ENCODE assay signal across 15 cellular contexts in genomic region chr1:232110281-232111090, GRCh38.
DNase-seq lines count a peak whose midpoint lies in the region; ATAC-seq and TF ChIP-seq lines count a peak whose summit lies in the region.
"Had no signal": no experiment of that assay in that cellular context is flagged by ENCODE, and none has a peak within 500 bp of the region (broad histone marks: within the 10 kb centered on the region; RNA-seq: fewer than 3 reads in every experiment).

No MANE protein-coding gene starts in this region.

- no peak for ATAC-seq in HG02763 (IDR thresholded peaks at IDR 0.05; ENCODE audit: unreplicated experiment)
- ATAC-seq in activated T-cell treated with anti-CD3 and anti-CD28 coated beads, Interleukin-2, amount 50 U/mL, for 4 hours = no peak
- ATAC-seq: activated CD4-positive, CD25-positive, alpha-beta regulatory T cell treated with anti-CD3 and anti-CD28 coated beads, Interleukin-2, amount 50 U/mL, for 24 hours had no signal

- TF ChIP-seq CTCF in neural crest cell (conservative IDR thresholded peaks at IDR 0.05) = no peak

- H3K36me3 Mint-ChIP-seq in neural crest cell (ENCODE audit: low read depth) = no peaks in the 10 kb centered on the region
- H3K36me3 Mint-ChIP-seq in activated T-cell treated with anti-CD3 and anti-CD28 coated beads, Interleukin-2, amount 50 U/mL, for 4 hours (ENCODE audit: insufficient read depth) = no peaks in the 10 kb centered on the region
- H3K36me3 Mint-ChIP-seq: CD4-positive, CD25-positive, alpha-beta regulatory T cell had no signal

- H3K4me1 Mint-ChIP-seq in neural crest cell = peaks cover 28% of the 10 kb centered on the region
- H3K4me1 Mint-ChIP-seq in activated T-cell treated with anti-CD3 and anti-CD28 coated beads, Interleukin-2, amount 50 U/mL, for 4 hours (ENCODE audit: low read depth) = no peaks in the 10 kb centered on the region
- H3K4me1 Mint-ChIP-seq: CD4-positive, CD25-positive, alpha-beta regulatory T cell had no signal

- no peak overlapping the region for H3K27ac Mint-ChIP-seq in neural crest cell (ENCODE audit: unreplicated experiment)
- H3K27ac Mint-ChIP-seq: CD4-positive, CD25-positive, alpha-beta regulatory T cell had no signal

- DNase-seq in ELF-1 (ENCODE audit: low read depth, low spot score) (peak; percentile 78), RPMI7951 (ENCODE audit: low read depth) (peak; percentile 92), fibroblast of the conjunctiva (ENCODE audit: low read depth) (peak; percentile 60), neural crest cell (ENCODE audit: low read depth, low spot score) (peak; percentile 3), SW480 (ENCODE audit: low spot score) (no peak), NCI-H2196 (lab: John Stamatoyannopoulos, UW; ENCODE audit: unreplicated experiment) (no peak)
- no peak for DNase-seq in activated T-cell treated with anti-CD3 and anti-CD28 coated beads, Interleukin-2, amount 50 U/mL, for 4 hours
- DNase-seq: CD4-positive, CD25-positive, alpha-beta regulatory T cell; erythroblast; left cardiac atrium; NCI-H82; stimulated activated CD4-positive, alpha-beta T cell treated with anti-CD3 and anti-CD28 coated beads, Interleukin-2, amount 100 ng/mL, for 24 hours; stimulated activated naive CD4-positive, alpha-beta T cell had no signal

- no peaks in the 10 kb centered on the region for H3K27me3 Mint-ChIP-seq in neural crest cell (ENCODE audit: low read depth)
- H3K27me3 Mint-ChIP-seq in activated T-cell treated with anti-CD3 and anti-CD28 coated beads, Interleukin-2, amount 50 U/mL, for 4 hours (ENCODE audit: low read depth) = peaks cover 15% of the 10 kb centered on the region

- no peak overlapping the region for H3K4me3 Mint-ChIP-seq in neural crest cell
- no peak overlapping the region for H3K4me3 Mint-ChIP-seq in activated T-cell treated with anti-CD3 and anti-CD28 coated beads, Interleukin-2, amount 50 U/mL, for 4 hours
- H3K4me3 Mint-ChIP-seq: CD4-positive, CD25-positive, alpha-beta regulatory T cell had no signal

- no peaks in the 10 kb centered on the region for H3K9me3 Mint-ChIP-seq in neural crest cell
- no peaks in the 10 kb centered on the region for H3K9me3 Mint-ChIP-seq in activated T-cell treated with anti-CD3 and anti-CD28 coated beads, Interleukin-2, amount 50 U/mL, for 4 hours

Comparison
In these comparisons a context has a peak if more than half of its experiments do, and no peak if none do; other contexts are left out.
1. DNase-seq: peak in ELF-1 (single experiment), RPMI7951 (single experiment), fibroblast of the conjunctiva (single experiment) and neural crest cell (single experiment); none in SW480 (single experiment), NCI-H2196 (single experiment) and activated T-cell treated with anti-CD3 and anti-CD28 coated beads, Interleukin-2, amount 50 U/mL, for 4 hours (single experiment).